ENCODE assay signal across 27 cellular contexts in genomic region chr1:69940816-69941215, GRCh38.
"Had no signal": no experiment of that assay in that cellular context is flagged by ENCODE, and none has a peak within 500 bp of the region (broad histone marks: within the 10 kb centered on the region; RNA-seq: fewer than 3 reads in every experiment).

No MANE protein-coding gene starts in this region.

- H3K4me1 ChIP-seq: SJSA1 had no signal

- DNase-seq: activated B cell treated with CpG ODN at 0.5 μM for 24 hours; activated CD4-positive, alpha-beta T cell treated with anti-CD3 and anti-CD28 coated beads for 1 hour; activated CD4-positive, alpha-beta T cell treated with anti-CD3 and anti-CD28 coated beads, Interleukin-2, amount 50 U/mL, for 1 hour; activated CD8-positive, alpha-beta memory T cell treated with anti-CD3 and anti-CD28 coated beads, Interleukin-2, amount 50 U/mL, for 4 hours; activated CD8-positive, alpha-beta T cell treated with anti-CD3 and anti-CD28 coated beads for 36 hours; activated gamma-delta T cell treated with Interleukin-2 at 50 U/mL for 16 hours; activated naive CD4-positive, alpha-beta T cell treated with anti-CD3 and anti-CD28 coated beads, Interleukin-2, amount 50 U/mL, for 16 hours; activated naive CD8-positive, alpha-beta T cell treated with anti-CD3 and anti-CD28 coated beads, Interleukin-2, amount 50 U/mL, for 24 hours; activated T-cell treated with anti-CD3 and anti-CD28 coated beads, Interleukin-2, amount 50 U/mL, for 72 hours; amniotic stem cell; Kasumi-1; NCI-H1092; NCI-H1417 treated with DMSO at 0.1 percent for 48 hours; NCI-H1694; NCI-H2029; NCI-H2107; NCI-H2171 treated with DMSO at 0.1 percent for 48 hours; NCI-H226; NCI-H526; NCI-H774; SHP77; T-helper 17 cell; T1000 had no signal

- H3K27me3 ChIP-seq: SJSA1 had no signal

- H3K27ac ChIP-seq: SJSA1 had no signal

- H3K4me3 ChIP-seq: SJSA1 had no signal

- H3K9me3 ChIP-seq: SJSA1 had no signal

- FAIRE-seq: astrocyte, RCC 7860, TTC549 had no signal

- H3K36me3 ChIP-seq: SJSA1 had no signal
